23 cellular contexts compared by ENCODE assay signal in the genomic region with DNA sequence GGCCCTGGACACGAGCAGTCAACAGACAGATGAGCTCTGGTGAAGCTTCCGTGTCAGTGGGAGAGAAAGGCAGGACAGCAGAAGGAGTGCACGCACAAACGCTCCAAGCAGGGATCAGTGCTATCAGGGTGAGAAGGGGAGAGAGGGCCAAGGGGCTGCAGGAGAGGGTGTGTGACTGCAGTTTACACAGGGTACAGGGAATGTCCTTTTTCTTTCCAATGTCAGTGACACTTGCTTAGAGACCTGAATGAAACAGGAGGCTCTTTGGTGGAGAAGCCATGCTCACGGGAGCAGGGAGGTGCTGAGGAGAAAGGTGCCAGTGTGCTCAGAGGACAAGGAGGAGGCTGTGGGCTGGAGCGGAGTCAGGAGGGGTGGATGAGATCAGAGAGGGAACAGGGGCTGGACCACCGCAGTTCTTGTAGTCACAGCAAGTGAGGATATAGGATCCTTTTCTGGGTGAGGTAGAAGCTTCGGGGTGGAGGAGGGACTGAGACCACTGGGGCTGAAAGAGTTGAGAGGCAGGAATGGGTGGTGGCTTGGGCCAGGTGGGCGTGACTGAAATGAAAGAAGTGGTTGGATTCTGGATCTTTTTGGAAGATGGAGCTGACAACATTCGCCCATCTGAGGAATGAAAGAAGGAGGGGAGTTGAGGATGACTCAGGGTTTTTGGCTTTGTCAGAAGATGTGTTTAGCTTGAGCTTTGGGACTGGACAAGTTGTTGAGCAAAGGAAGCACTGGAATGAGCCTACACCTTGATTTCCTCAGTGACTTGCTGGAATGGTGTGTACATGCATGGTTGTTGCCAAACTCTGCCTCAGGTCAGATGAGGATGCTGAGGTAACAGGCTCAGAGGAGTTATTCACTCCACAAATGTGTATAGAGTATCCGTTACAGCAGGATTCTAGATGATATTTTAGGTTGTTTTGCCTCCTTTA.
DNase-seq lines count a peak whose midpoint lies in the region; ATAC-seq and TF ChIP-seq lines count a peak whose summit lies in the region.
"Had no signal": no experiment of that assay in that cellular context is flagged by ENCODE, and none has a peak within 500 bp of the region (broad histone marks: within the 10 kb centered on the region; RNA-seq: fewer than 3 reads in every experiment).

No MANE protein-coding gene starts in this region.

- TF ChIP-seq CTCF in AG10803 (conservative IDR thresholded peaks at IDR 0.05; ENCODE audit: low read length) (no peak), PC-3 (conservative IDR thresholded peaks at IDR 0.05; ENCODE audit: low read depth, low read length) (no peak), omental fat pad (IDR thresholded peaks at IDR 0.05) (no peak), osteocyte (IDR thresholded peaks at IDR 0.05) (no peak)

- no peak overlapping the region for H3K4me3 Mint-ChIP-seq in osteocyte (ENCODE audit: unreplicated experiment)
- H3K4me3 Mint-ChIP-seq: activated naive CD8-positive, alpha-beta T cell treated with anti-CD3 and anti-CD28 coated beads, Interleukin-2, amount 10 ng/mL, durations not matched to agents 7 days and 5 days; brain; memory B cell had no signal

- CTCF ChIA-PET in PC-3 (lab: Charles Lee) = no interaction called here

- H3K27ac ChIP-seq in PC-3 (ENCODE audit: low read length) (no peak overlapping the region; the same call in 1 of the 2 replicates), epithelial cell of prostate (no peak overlapping the region)
- H3K27ac ChIP-seq: gastrocnemius medialis, parathyroid adenoma had no signal

- POLR2A ChIA-PET in PC-3 (lab: Charles Lee; ENCODE audit: unreplicated experiment) = no interaction called here

- H3F3A ChIP-seq in PC-3 (ENCODE audit: low read length, unreplicated experiment) = no peaks in the 10 kb centered on the region

- H3K4me1 Mint-ChIP-seq in osteocyte (ENCODE audit: unreplicated experiment) = peaks cover 12% of the 10 kb centered on the region
- H3K4me1 Mint-ChIP-seq: memory B cell, naive B cell had no signal

- in situ Hi-C loops in HAP-1 (cut with MboI; ENCODE audit: low sequenced_read_pairs) = no loop called here

- no peak overlapping the region for H2AFZ ChIP-seq in PC-3 (ENCODE audit: low read length)
- H2AFZ ChIP-seq: parathyroid adenoma had no signal

- H3K4me3 ChIP-seq in AG10803 (ENCODE audit: low read length) = no peak overlapping the region
- no peak overlapping the region for H3K4me3 ChIP-seq in PC-3 (ENCODE audit: low read length)
- H3K4me3 ChIP-seq in HAP-1 = no peak overlapping the region
- H3K4me3 ChIP-seq: gastrocnemius medialis had no signal

- H3K27me3 Mint-ChIP-seq in osteocyte (ENCODE audit: unreplicated experiment) = no peaks in the 10 kb centered on the region

- no peaks in the 10 kb centered on the region for H3K9me2 ChIP-seq in PC-3 (replicated peaks; ENCODE audit: low read length)

- H3K36me3 ChIP-seq in PC-3 (ENCODE audit: low read depth, low read length) (no peaks in the 10 kb centered on the region), HAP-1 (replicated peaks) (no peaks in the 10 kb centered on the region)
- H3K36me3 ChIP-seq: gastrocnemius medialis had no signal

- peaks cover 3% of the 10 kb centered on the region for H3K36me3 Mint-ChIP-seq in osteocyte (ENCODE audit: unreplicated experiment)
- H3K36me3 Mint-ChIP-seq: activated naive CD8-positive, alpha-beta T cell treated with anti-CD3 and anti-CD28 coated beads, Interleukin-2, amount 10 ng/mL, durations not matched to agents 7 days and 5 days; brain; memory B cell; naive B cell had no signal

- ATAC-seq in PC-3 (no peak; the same call in 1 of the 2 replicates), omental fat pad (ENCODE audit: low FRiP score) (peak; percentile 96), GM18502 (IDR thresholded peaks at IDR 0.05; ENCODE audit: poor library complexity, unreplicated experiment) (no peak)

- H3K9ac ChIP-seq in PC-3 (ENCODE audit: low read length) = no peak overlapping the region
- H3K9ac ChIP-seq: parathyroid adenoma had no signal

- H3K4me2 ChIP-seq in PC-3 (ENCODE audit: low read length) = no peak overlapping the region

- H3K4me1 ChIP-seq in PC-3 (ENCODE audit: insufficient read depth, low read length) (peaks cover 27% of the 10 kb centered on the region), HAP-1 (no peaks in the 10 kb centered on the region)
- H3K4me1 ChIP-seq: gastrocnemius medialis, parathyroid adenoma had no signal

- H3K9me3 ChIP-seq in PC-3 (ENCODE audit: low read length) (no peaks in the 10 kb centered on the region), HAP-1 (no peaks in the 10 kb centered on the region)
- H3K9me3 ChIP-seq: gastrocnemius medialis had no signal

- H3K9me3 Mint-ChIP-seq in osteocyte (ENCODE audit: unreplicated experiment) = no peaks in the 10 kb centered on the region
- H3K9me3 Mint-ChIP-seq: activated naive CD8-positive, alpha-beta T cell treated with anti-CD3 and anti-CD28 coated beads, Interleukin-2, amount 10 ng/mL, durations not matched to agents 7 days and 5 days; activated T-helper 2 cell treated with anti-CD3 and anti-CD28 coated beads, Interferon-gamma antibody, Interleukin-2, Interleukin-4, amounts not matched to agents 10 μg/mL and 5 μg/mL and 100 μg/mL, durations not matched to agents 14 hours and 24 hours and 36 hours had no signal

- H4K20me1 ChIP-seq in PC-3 (ENCODE audit: low read length) = no peaks in the 10 kb centered on the region

- no TSS peak for BruUV-seq in PC-3 (replicated peaks; lab: Mats Ljungman, UMichigan)

- peak; percentile 33 for DNase-seq in AG10803 (ENCODE audit: low read depth)
- DNase-seq in PC-3 = peak; percentile 51
- peak; percentile 58 for DNase-seq in epithelial cell of prostate (ENCODE audit: low read depth, low spot score)
- no peak for DNase-seq in omental fat pad (ENCODE audit: low spot score)
- DNase-seq in cerebellar cortex (ENCODE audit: low spot score) = no peak
- DNase-seq in HAP-1 (ENCODE audit: low spot score in 2 of 2) = no peak
- DNase-seq in osteocyte (ENCODE audit: extremely low spot score, unreplicated experiment) = no peak
- DNase-seq: ACHN; activated CD4-positive, alpha-beta T cell treated with anti-CD3 and anti-CD28 coated beads for 48 hours; activated naive CD8-positive, alpha-beta T cell treated with anti-CD3 and anti-CD28 coated beads, Interleukin-2, amount 10 ng/mL, durations not matched to agents 7 days and 5 days; C1 segment of cervical spinal cord; gastrocnemius medialis; kidney; naive B cell; NCI-H1436; SHP77 treated with DMSO at 0.1 percent for 48 hours; small intestine; stimulated activated CD4-positive, alpha-beta T cell treated with anti-CD3 and anti-CD28 coated beads, Interleukin-4, amount 100 ng/mL, for 1 hour had no signal

- H3K27me3 ChIP-seq in PC-3 (ENCODE audit: low read length) (no peaks in the 10 kb centered on the region), HAP-1 (ENCODE audit: low read depth) (no peaks in the 10 kb centered on the region)
- H3K27me3 ChIP-seq: gastrocnemius medialis had no signal

- H3K79me2 ChIP-seq in PC-3 (ENCODE audit: low read length) = no peaks in the 10 kb centered on the region
- H3K79me2 ChIP-seq: parathyroid adenoma had no signal

- intact Hi-C loops in PC-3 (cut with micrococcal nuclease) = no loop called here

- no peak overlapping the region for H3K27ac Mint-ChIP-seq in osteocyte (ENCODE audit: unreplicated experiment)
- H3K27ac Mint-ChIP-seq: activated naive CD8-positive, alpha-beta T cell treated with anti-CD3 and anti-CD28 coated beads, Interleukin-2, amount 10 ng/mL, durations not matched to agents 7 days and 5 days; activated T-helper 2 cell treated with anti-CD3 and anti-CD28 coated beads, Interferon-gamma antibody, Interleukin-2, Interleukin-4, amounts not matched to agents 10 μg/mL and 5 μg/mL and 100 μg/mL, durations not matched to agents 14 hours and 24 hours and 36 hours; brain; memory B cell had no signal

Comparison
In these comparisons a context has a peak if more than half of its experiments do, and no peak if none do; other contexts are left out.
1. DNase-seq: peak in AG10803 (single experiment), PC-3 (single experiment) and epithelial cell of prostate (single experiment); none in omental fat pad (single experiment), cerebellar cortex (single experiment), HAP-1 (0 of 2) and osteocyte (single experiment).